1 cellular context compared by ENCODE assay signal in the genomic region with DNA sequence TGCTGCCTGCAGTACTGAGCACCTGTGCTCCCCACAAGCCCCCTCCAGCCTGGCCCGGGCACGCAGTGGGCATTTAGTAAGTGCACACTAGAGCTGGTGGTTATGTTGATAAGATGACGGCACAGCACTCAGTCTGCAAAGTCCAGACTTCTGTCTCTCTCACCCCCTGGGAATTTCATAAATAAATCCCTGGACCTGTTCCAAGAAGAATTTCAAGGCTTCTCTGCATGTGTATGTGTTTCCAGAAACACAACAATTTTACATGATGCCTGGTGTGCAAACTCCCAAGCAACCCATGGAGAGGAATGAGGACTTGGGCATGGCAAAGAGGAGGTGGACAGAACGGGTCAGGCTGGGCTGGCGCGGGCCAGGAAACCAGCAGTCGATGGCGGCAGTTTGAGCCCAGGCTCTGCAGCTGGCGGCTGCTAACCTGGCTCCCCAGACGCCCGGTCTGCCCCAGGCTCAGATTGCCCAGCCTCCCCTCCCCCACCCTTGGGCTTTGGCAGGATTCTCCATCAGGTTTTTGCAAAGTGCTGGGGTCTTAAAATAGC.
A peak's percentile ranks its signal among the peaks of the same experiment; 100 is the strongest.
TF ChIP-seq lines count a peak whose summit lies in the region.

No MANE protein-coding gene starts in this region.

TF ChIP-seq in K562, 482 proteins besides CTCF, POLR2A, EP300 and RAD21:
- TF ChIP-seq, protein P1, sequence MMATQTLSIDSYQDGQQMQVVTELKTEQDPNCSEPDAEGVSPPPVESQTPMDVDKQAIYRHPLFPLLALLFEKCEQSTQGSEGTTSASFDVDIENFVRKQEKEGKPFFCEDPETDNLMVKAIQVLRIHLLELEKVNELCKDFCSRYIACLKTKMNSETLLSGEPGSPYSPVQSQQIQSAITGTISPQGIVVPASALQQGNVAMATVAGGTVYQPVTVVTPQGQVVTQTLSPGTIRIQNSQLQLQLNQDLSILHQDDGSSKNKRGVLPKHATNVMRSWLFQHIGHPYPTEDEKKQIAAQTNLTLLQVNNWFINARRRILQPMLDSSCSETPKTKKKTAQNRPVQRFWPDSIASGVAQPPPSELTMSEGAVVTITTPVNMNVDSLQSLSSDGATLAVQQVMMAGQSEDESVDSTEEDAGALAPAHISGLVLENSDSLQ (IDR thresholded peaks at IDR 0.05): no peak
- TF ChIP-seq CTBP1 (IDR thresholded peaks at IDR 0.05; ENCODE audit: borderline replicate concordance) (no peak), NFIC (IDR thresholded peaks at IDR 0.05) (peak; percentile 26; the same call in 1 of the 2 replicates), SNIP1 (IDR thresholded peaks at IDR 0.05; ENCODE audit: low read depth) (no peak), RUNX1 (IDR thresholded peaks at IDR 0.05; ENCODE audit: low read depth) (no peak)
